8 cellular contexts compared by ENCODE assay signal in the genomic region with DNA sequence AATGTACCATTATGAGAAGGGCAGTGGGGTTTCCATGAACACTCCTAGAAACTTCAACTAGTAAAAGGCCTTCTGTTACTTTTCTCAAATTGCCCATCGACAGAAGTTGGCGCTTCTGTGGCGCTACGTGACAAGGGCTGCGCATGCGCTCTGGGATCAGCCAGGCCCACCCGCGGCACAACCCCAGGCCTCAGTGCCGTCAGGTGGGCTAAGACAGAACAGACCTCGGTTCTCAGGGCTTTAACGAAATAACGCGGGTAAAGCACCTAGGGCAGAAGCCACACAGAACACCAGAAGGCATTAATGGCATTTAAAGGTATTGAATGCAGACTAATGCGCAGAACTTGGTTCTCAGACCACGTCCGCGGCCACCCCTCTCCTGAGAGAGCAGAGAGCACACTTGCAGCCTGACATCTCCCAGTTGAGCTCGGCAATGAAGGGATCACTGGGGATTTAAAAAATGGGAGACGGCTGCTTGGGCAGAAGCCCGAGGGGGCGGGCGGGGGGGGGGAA.
DNase-seq lines count a peak whose midpoint lies in the region; ATAC-seq and TF ChIP-seq lines count a peak whose summit lies in the region.

No MANE protein-coding gene starts in this region.

- peak overlapping the region; percentile 100 for H3K27ac Mint-ChIP-seq in activated T-helper 17 cell treated with anti-CD3 and anti-CD28 coated beads, Interleukin-2, amount 50 U/mL, for 72 hours
- peak overlapping the region; percentile 97 to 100 (median 99) for H3K27ac Mint-ChIP-seq in naive thymus-derived CD8-positive, alpha-beta T cell
- H3K27ac Mint-ChIP-seq in stimulated activated naive B cell treated with anti-CD40 and anti-IgM and Interleukin-4, amounts not matched to agents 10 μg/mL and 1 μg/mL and 100 μg/mL, for 72 hours = peak overlapping the region; percentile 100

- H3K36me3 ChIP-seq in BLaER1 = no peaks in the 10 kb centered on the region

- ATAC-seq in GM19438 (IDR thresholded peaks at IDR 0.05; ENCODE audit: low read depth, unreplicated experiment) = peak; percentile 21
- peak; percentile 52 for ATAC-seq in activated T-helper 17 cell treated with anti-CD3 and anti-CD28 coated beads, Interleukin-2, amount 50 U/mL, for 72 hours (replicated peaks)
- peak; percentile 49 to 53 for ATAC-seq in naive thymus-derived CD8-positive, alpha-beta T cell
- peak; percentile 42 to 49 for ATAC-seq in stimulated activated naive B cell treated with anti-CD40 and anti-IgM and Interleukin-4, amounts not matched to agents 10 μg/mL and 1 μg/mL and 100 μg/mL, for 72 hours (replicated peaks)

- H3K4me1 ChIP-seq in BLaER1 = peaks cover 5% of the 10 kb centered on the region; the same call in 1 of the 2 replicates

- H3K9me3 ChIP-seq in BLaER1 = no peaks in the 10 kb centered on the region

- H3K4me1 Mint-ChIP-seq in activated T-helper 17 cell treated with anti-CD3 and anti-CD28 coated beads, Interleukin-2, amount 50 U/mL, for 72 hours = peaks cover 8% of the 10 kb centered on the region
- peaks cover 7 to 26% (median 19%) of the 10 kb centered on the region in 4 donors for H3K4me1 Mint-ChIP-seq in naive thymus-derived CD8-positive, alpha-beta T cell
- H3K4me1 Mint-ChIP-seq in stimulated activated naive B cell treated with anti-CD40 and anti-IgM and Interleukin-4, amounts not matched to agents 10 μg/mL and 1 μg/mL and 100 μg/mL, for 72 hours = peaks cover 12 to 38% of the 10 kb centered on the region in 2 donors

- TF ChIP-seq CTCF in fibroblast of mammary gland (conservative IDR thresholded peaks at IDR 0.05; ENCODE audit: control insufficient read depth, insufficient read depth, low read depth, low read length) = no peak

- no peaks in the 10 kb centered on the region for H3K27me3 ChIP-seq in BLaER1

- peak overlapping the region; percentile 92 for H3K27ac ChIP-seq in BLaER1

- POLR2A ChIA-PET in naive thymus-derived CD8-positive, alpha-beta T cell (lab: Charles Lee) = interaction anchor here (0.5 to 1.8 kb wide), 10 partner anchors 9 to 999 kb away, joined by 3 to 18 read pairs (median 5); partner anchors contain the start of genes HNRNPH3 and PBLD

- no peaks in the 10 kb centered on the region for H3K27me3 Mint-ChIP-seq in activated T-helper 17 cell treated with anti-CD3 and anti-CD28 coated beads, Interleukin-2, amount 50 U/mL, for 72 hours
- peaks cover 0 to 5% (median 0%) of the 10 kb centered on the region in 5 donors for H3K27me3 Mint-ChIP-seq in naive thymus-derived CD8-positive, alpha-beta T cell
- peaks cover 5 to 6% of the 10 kb centered on the region in 2 donors for H3K27me3 Mint-ChIP-seq in stimulated activated naive B cell treated with anti-CD40 and anti-IgM and Interleukin-4, amounts not matched to agents 10 μg/mL and 1 μg/mL and 100 μg/mL, for 72 hours

- peak overlapping the region; percentile 94 for H3K4me3 Mint-ChIP-seq in activated T-helper 17 cell treated with anti-CD3 and anti-CD28 coated beads, Interleukin-2, amount 50 U/mL, for 72 hours
- peak overlapping the region; percentile 86 to 99 (median 93) for H3K4me3 Mint-ChIP-seq in naive thymus-derived CD8-positive, alpha-beta T cell
- H3K4me3 Mint-ChIP-seq in stimulated activated naive B cell treated with anti-CD40 and anti-IgM and Interleukin-4, amounts not matched to agents 10 μg/mL and 1 μg/mL and 100 μg/mL, for 72 hours = peak overlapping the region; percentile 89 to 90

- H3K4me3 ChIP-seq in BLaER1 = peak overlapping the region; percentile 79
- H3K4me3 ChIP-seq in fibroblast of mammary gland (ENCODE audit: control insufficient read depth, low read depth, low read length) = peak overlapping the region; percentile 88

- DNase-seq in HK-2 (ENCODE audit: unreplicated experiment) = peak; percentile 82
- peak; percentile 78 for DNase-seq in OCI-M1 (lab: John Stamatoyannopoulos, UW)
- peak; percentile 47 for DNase-seq in fibroblast of mammary gland (ENCODE audit: low read depth)
- peak; percentile 70 to 92 (median 81) for DNase-seq in naive thymus-derived CD8-positive, alpha-beta T cell
- peak; percentile 63 for DNase-seq in stimulated activated naive B cell treated with anti-CD40 and anti-IgM and Interleukin-4, amounts not matched to agents 10 μg/mL and 1 μg/mL and 100 μg/mL, for 72 hours

- no peaks in the 10 kb centered on the region for H3K9me3 Mint-ChIP-seq in activated T-helper 17 cell treated with anti-CD3 and anti-CD28 coated beads, Interleukin-2, amount 50 U/mL, for 72 hours
- peaks cover 0 to 7% (median 2%) of the 10 kb centered on the region in 9 donors for H3K9me3 Mint-ChIP-seq in naive thymus-derived CD8-positive, alpha-beta T cell
- peaks cover 0 to 1% of the 10 kb centered on the region in 2 donors for H3K9me3 Mint-ChIP-seq in stimulated activated naive B cell treated with anti-CD40 and anti-IgM and Interleukin-4, amounts not matched to agents 10 μg/mL and 1 μg/mL and 100 μg/mL, for 72 hours

- peak overlapping the region; percentile 93 for H3K9ac ChIP-seq in BLaER1

- no peaks in the 10 kb centered on the region for H4K20me1 ChIP-seq in BLaER1

- H3K4me2 ChIP-seq in BLaER1 = peak overlapping the region; percentile 86

- H3K36me3 Mint-ChIP-seq in activated T-helper 17 cell treated with anti-CD3 and anti-CD28 coated beads, Interleukin-2, amount 50 U/mL, for 72 hours (ENCODE audit: low read depth) = peaks cover 18% of the 10 kb centered on the region
- H3K36me3 Mint-ChIP-seq in naive thymus-derived CD8-positive, alpha-beta T cell = peaks cover 0 to 5% (median 2%) of the 10 kb centered on the region in 3 donors
- H3K36me3 Mint-ChIP-seq in stimulated activated naive B cell treated with anti-CD40 and anti-IgM and Interleukin-4, amounts not matched to agents 10 μg/mL and 1 μg/mL and 100 μg/mL, for 72 hours = peaks cover 4 to 8% of the 10 kb centered on the region in 2 donors

Comparison
In these comparisons a context has a peak if more than half of its experiments do, and no peak if none do; other contexts are left out.
1. Peak in every context shown above with its lines: DNase-seq, ATAC-seq, H3K4me3 ChIP-seq and H3K27ac ChIP-seq.